8 cellular contexts compared by ENCODE assay signal in the genomic region with DNA sequence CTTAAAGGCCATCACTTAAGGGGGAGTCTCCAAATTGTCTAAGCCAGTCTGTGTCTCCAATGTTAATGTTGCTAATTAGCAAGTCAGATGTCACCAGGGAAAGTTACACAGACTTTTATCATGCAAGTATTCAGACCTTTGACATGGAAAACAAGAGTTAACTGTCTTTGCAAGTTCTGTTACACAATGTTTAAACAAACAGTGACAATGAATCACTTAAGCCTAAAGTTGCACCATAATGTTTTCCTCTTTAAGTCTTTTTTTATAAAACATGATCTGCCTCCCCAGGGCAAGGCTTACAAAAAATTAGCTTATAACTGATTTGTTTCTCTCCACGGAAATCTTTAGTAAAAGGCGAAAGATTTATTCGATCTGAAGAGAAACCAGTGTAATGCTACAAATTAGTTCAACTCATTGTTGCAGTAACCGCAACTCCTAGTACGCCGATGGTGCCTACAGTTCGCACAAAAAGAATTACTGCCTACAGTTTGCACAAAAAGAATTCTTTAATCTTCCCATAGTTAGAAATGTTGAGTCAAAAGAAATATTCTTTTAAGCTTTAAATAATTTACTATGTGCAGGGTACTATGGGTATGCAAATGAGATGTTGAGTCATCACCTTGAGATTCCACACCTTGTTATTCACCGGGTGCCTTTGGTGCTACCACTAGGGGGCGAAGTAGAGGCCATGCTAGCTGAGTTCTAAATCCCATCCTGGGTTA. TPM values are rescaled to one million over a fixed set of nuclear protein-coding genes. Genes with fewer than 3 reads are reported as not detected.
DNase-seq lines count a peak whose midpoint lies in the region; ATAC-seq and TF ChIP-seq lines count a peak whose summit lies in the region.

No MANE protein-coding gene starts in this region.

- H3K9me3 ChIP-seq in esophagus muscularis mucosa = no peaks in the 10 kb centered on the region
- H3K9me3 ChIP-seq in upper lobe of right lung = no peaks in the 10 kb centered on the region

- H3K36me3 ChIP-seq in esophagus muscularis mucosa = no peaks in the 10 kb centered on the region
- no peaks in the 10 kb centered on the region for H3K36me3 ChIP-seq in upper lobe of right lung

- DNase-seq in CD1c-positive myeloid dendritic cell (ENCODE audit: extremely low spot score) (peak; percentile 69), NCI-H748 (lab: John Stamatoyannopoulos, UW; ENCODE audit: unreplicated experiment) (peak; percentile 78), esophagus muscularis mucosa (ENCODE audit: extremely low spot score) (peak; percentile 82), nucleus accumbens (lab: John Stamatoyannopoulos, UW) (peak in 29 of 56 donors; percentile 8 to 81 (median 36)), upper lobe of right lung (no peak)
- DNase-seq in activated CD8-positive, alpha-beta T cell treated with anti-CD3 and anti-CD28 coated beads for 36 hours = peak; percentile 88

- H3K4me1 ChIP-seq in esophagus muscularis mucosa (peaks cover 0 to 14% (median 0%) of the 10 kb centered on the region in 4 donors), upper lobe of right lung (peaks cover 7% of the 10 kb centered on the region)

- no peak for TF ChIP-seq EP300 in esophagus muscularis mucosa (IDR thresholded peaks at IDR 0.05)

- H3K4me1 Mint-ChIP-seq in activated CD8-positive, alpha-beta T cell treated with anti-CD3 and anti-CD28 coated beads for 36 hours (ENCODE audit: low read depth) = peaks cover 37% of the 10 kb centered on the region

- POLR2A ChIA-PET in activated CD8-positive, alpha-beta T cell treated with anti-CD3 and anti-CD28 coated beads for 36 hours (lab: Charles Lee) = interaction anchor here (0.6 to 4.8 kb wide), 35 partner anchors 10 to 1009 kb away, joined by 3 to 85 read pairs (median 5); partner anchors contain the start of genes HHAT and KCNH1

- TF ChIP-seq CTCF in activated CD8-positive, alpha-beta T cell treated with anti-CD3 and anti-CD28 coated beads for 36 hours (IDR thresholded peaks at IDR 0.05) = peak; percentile 89
- peak in 2 of 3 experiments; percentile 45 to 54 for TF ChIP-seq CTCF in esophagus muscularis mucosa (IDR thresholded peaks at IDR 0.05)
- TF ChIP-seq CTCF in upper lobe of right lung (IDR thresholded peaks at IDR 0.05) = peak; percentile 69

- no peak for TF ChIP-seq POLR2A in esophagus muscularis mucosa (IDR thresholded peaks at IDR 0.05; ENCODE audit: low read depth)

- intact Hi-C loops in activated CD8-positive, alpha-beta T cell treated with anti-CD3 and anti-CD28 coated beads for 36 hours (cut with micrococcal nuclease) = loop anchor here (1.0 to 2.0 kb wide), 2 partner anchors 26 to 41 kb away; no protein-coding TSS in a partner anchor
- intact Hi-C loops in esophagus muscularis mucosa (cut with DNase I) = no loop called here
- intact Hi-C loops in upper lobe of right lung (cut with DNase I) = no loop called here

- H3K27ac ChIP-seq in esophagus muscularis mucosa (replicated peaks in 1 of 4) (peak overlapping the region in 1 of 4 donors; percentile 8), upper lobe of right lung (peak overlapping the region; percentile 71)

- H3K27ac Mint-ChIP-seq in activated CD8-positive, alpha-beta T cell treated with anti-CD3 and anti-CD28 coated beads for 36 hours = peak overlapping the region; percentile 87

- WGBS in esophagus muscularis mucosa = 47% methylated on average over 9 of the region's 9 CpGs

- H3K4me3 Mint-ChIP-seq in activated CD8-positive, alpha-beta T cell treated with anti-CD3 and anti-CD28 coated beads for 36 hours = no peak overlapping the region

- H3K4me3 ChIP-seq in esophagus muscularis mucosa (no peak overlapping the region), upper lobe of right lung (no peak overlapping the region)

- H3K9me3 Mint-ChIP-seq in activated CD8-positive, alpha-beta T cell treated with anti-CD3 and anti-CD28 coated beads for 36 hours = no peaks in the 10 kb centered on the region

- no peaks in the 10 kb centered on the region for H3K27me3 ChIP-seq in esophagus muscularis mucosa
- H3K27me3 ChIP-seq in upper lobe of right lung = no peaks in the 10 kb centered on the region

- H3K36me3 Mint-ChIP-seq in activated CD8-positive, alpha-beta T cell treated with anti-CD3 and anti-CD28 coated beads for 36 hours (ENCODE audit: low read depth) = no peaks in the 10 kb centered on the region

- ATAC-seq in GM18873 (IDR thresholded peaks at IDR 0.05; ENCODE audit: low FRiP score, unreplicated experiment) (peak; percentile 67), HG03095 (IDR thresholded peaks at IDR 0.05; ENCODE audit: unreplicated experiment) (peak; percentile 69), upper lobe of right lung (peak; percentile 89)
- peak; percentile 80 for ATAC-seq in activated CD8-positive, alpha-beta T cell treated with anti-CD3 and anti-CD28 coated beads for 36 hours

- CTCF ChIA-PET in activated CD8-positive, alpha-beta T cell treated with anti-CD3 and anti-CD28 coated beads for 36 hours (lab: Charles Lee) = interaction anchor here (0.5 to 6.4 kb wide), 21 partner anchors 10 to 1149 kb away, joined by 3 to 114 read pairs (median 5); partner anchors contain the start of gene HHAT

- no peaks in the 10 kb centered on the region for H3K27me3 Mint-ChIP-seq in activated CD8-positive, alpha-beta T cell treated with anti-CD3 and anti-CD28 coated beads for 36 hours

RNA-seq across cellular contexts. Expression of gene HHAT, which starts 45.3 kb away (rescaled TPM):
- 1 to 10 TPM in 1 of 2 experiments, under 1 TPM in 1; 0.99 to 1.4 TPM for total RNA-seq in activated CD8-positive, alpha-beta T cell treated with anti-CD3 and anti-CD28 coated beads for 36 hours
- total RNA-seq in esophagus muscularis mucosa (1 to 10 TPM in 2 of 4 donors, under 1 TPM in 2; 0.83 to 1.6 (median 1.2) TPM), upper lobe of right lung (4.3 TPM)
